ENCODE assay signal across 8 cellular contexts in the genomic region with DNA sequence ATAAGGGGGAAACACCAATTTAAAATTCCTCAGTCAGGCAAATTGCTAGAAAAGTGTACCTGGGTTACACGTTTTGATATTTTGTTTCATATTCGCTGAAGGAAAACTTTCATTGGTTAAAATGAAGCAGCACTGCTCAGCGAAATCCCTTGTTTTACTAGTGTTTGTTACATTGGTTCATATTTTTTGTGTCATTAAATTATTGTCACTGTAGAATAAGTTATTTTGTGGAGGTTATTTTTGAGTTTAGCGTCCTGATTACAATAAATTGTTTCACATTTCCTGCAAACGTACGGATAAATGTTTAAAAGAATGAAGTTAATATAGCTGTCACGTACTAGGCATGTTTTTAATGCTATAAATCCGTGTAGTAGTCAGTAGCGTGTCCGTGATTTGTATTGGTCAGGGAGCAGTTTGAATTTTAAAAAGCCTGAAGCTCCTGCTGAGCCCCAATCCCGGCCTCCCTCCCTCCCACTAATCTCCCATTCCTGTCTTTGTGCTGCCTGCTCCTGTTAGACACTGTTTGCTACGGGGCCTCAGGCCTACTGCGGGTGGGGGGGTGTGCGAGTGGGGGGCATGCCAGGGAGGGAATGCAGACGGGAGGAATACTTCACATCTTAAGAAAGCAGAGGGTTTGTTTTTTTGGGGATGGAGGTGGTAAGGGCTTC. TPM values are rescaled to one million over a fixed set of nuclear protein-coding genes. Genes with fewer than 3 reads are reported as not detected.
DNase-seq lines count a peak whose midpoint lies in the region; ATAC-seq and TF ChIP-seq lines count a peak whose summit lies in the region.

No MANE protein-coding gene starts in this region.

- peak; percentile 66 for DNase-seq in HEK293T (ENCODE audit: extremely low spot score)
- peak; percentile 73 to 82 for DNase-seq in SJCRH30
- DNase-seq in endothelial cell (ENCODE audit: low spot score), result peak; percentile 23
- DNase-seq in naive thymus-derived CD8-positive, alpha-beta T cell, result no peak
- DNase-seq in GM13977 (ENCODE audit: low spot score), result no peak
- DNase-seq in NK-92 (lab: John Stamatoyannopoulos, UW; ENCODE audit: unreplicated experiment), result no peak
- DNase-seq in omental fat pad (ENCODE audit: low spot score), result no peak

- CTCF ChIA-PET in HEK293T (lab: Yijun Ruan, JAX), result no interaction called here

- H3K4me3 Mint-ChIP-seq in endothelial cell (ENCODE audit: unreplicated experiment), result peak overlapping the region; percentile 96
- peak overlapping the region; percentile 88 to 99 (median 93) for H3K4me3 Mint-ChIP-seq in naive thymus-derived CD8-positive, alpha-beta T cell

- peak overlapping the region; percentile 74 to 98 (median 89) for H3K4me2 ChIP-seq in BLaER1 treated with 17β-estradiol and CSF1 and Interleukin-3, amounts not matched to agents 10 nM and 100 nM

- H3K27me3 ChIP-seq in BLaER1 treated with 17β-estradiol and CSF1 and Interleukin-3, amounts not matched to agents 10 nM and 100 nM, result no peaks in the 10 kb centered on the region
- H3K27me3 ChIP-seq in SJCRH30, result no peaks in the 10 kb centered on the region

- TF ChIP-seq CTCF in endothelial cell (IDR thresholded peaks at IDR 0.05; ENCODE audit: unreplicated experiment), result no peak
- no peak for TF ChIP-seq CTCF in GM13977 (IDR thresholded peaks at IDR 0.05; ENCODE audit: extremely low read depth, insufficient read depth, missing control alignments)
- no peak for TF ChIP-seq CTCF in omental fat pad (IDR thresholded peaks at IDR 0.05)

- peaks cover 13% of the 10 kb centered on the region for H3K27me3 Mint-ChIP-seq in endothelial cell (ENCODE audit: unreplicated experiment)
- H3K27me3 Mint-ChIP-seq in naive thymus-derived CD8-positive, alpha-beta T cell, result no peaks in the 10 kb centered on the region

- peaks cover 63 to 87% (median 81%) of the 10 kb centered on the region in 11 experiments for H4K20me1 ChIP-seq in BLaER1 treated with 17β-estradiol and CSF1 and Interleukin-3, amounts not matched to agents 10 nM and 100 nM

- POLR2A ChIA-PET in HEK293T (lab: Yijun Ruan, JAX), result no interaction called here
- POLR2A ChIA-PET in naive thymus-derived CD8-positive, alpha-beta T cell (lab: Charles Lee), result interaction anchor here (0.6 to 3.4 kb wide), 3 partner anchors 137 to 637 kb away, joined by 4 to 21 read pairs (median 10); a partner anchor contains a TSS

- H3K4me3 ChIP-seq in BLaER1 treated with 17β-estradiol and CSF1 and Interleukin-3, amounts not matched to agents 10 nM and 100 nM, result peak overlapping the region; percentile 76 to 98 (median 94)
- peak overlapping the region; percentile 77 for H3K4me3 ChIP-seq in SJCRH30

- H3K27ac ChIP-seq in BLaER1 treated with 17β-estradiol and CSF1 and Interleukin-3, amounts not matched to agents 10 nM and 100 nM, result peak overlapping the region; percentile 93 to 100 (median 98); a peak in 20 of 22 replicates
- H3K27ac ChIP-seq in SJCRH30, result peak overlapping the region; percentile 27

- H3K4me1 ChIP-seq in BLaER1 treated with 17β-estradiol and CSF1 and Interleukin-3, amounts not matched to agents 10 nM and 100 nM, result peaks cover 11 to 55% (median 36%) of the 10 kb centered on the region in 10 experiments; a peak in 19 of 20 replicates
- peaks cover 16% of the 10 kb centered on the region; the same call in 1 of the 2 replicates for H3K4me1 ChIP-seq in SJCRH30

- no peaks in the 10 kb centered on the region for H3K9me3 ChIP-seq in BLaER1 treated with 17β-estradiol and CSF1 and Interleukin-3, amounts not matched to agents 10 nM and 100 nM (replicated peaks in 1 of 11)
- H3K9me3 ChIP-seq in SJCRH30 (replicated peaks), result no peaks in the 10 kb centered on the region

- peak overlapping the region; percentile 99 for H3K27ac Mint-ChIP-seq in endothelial cell (ENCODE audit: unreplicated experiment)
- peak overlapping the region; percentile 93 to 99 (median 98) for H3K27ac Mint-ChIP-seq in naive thymus-derived CD8-positive, alpha-beta T cell

- H3K36me3 ChIP-seq in BLaER1 treated with 17β-estradiol and CSF1 and Interleukin-3, amounts not matched to agents 10 nM and 100 nM, result no peaks in the 10 kb centered on the region; a peak in 2 of 22 replicates
- no peaks in the 10 kb centered on the region for H3K36me3 ChIP-seq in SJCRH30

- H3K9me3 Mint-ChIP-seq in endothelial cell (ENCODE audit: unreplicated experiment), result no peaks in the 10 kb centered on the region
- no peaks in the 10 kb centered on the region for H3K9me3 Mint-ChIP-seq in naive thymus-derived CD8-positive, alpha-beta T cell

- ATAC-seq in naive thymus-derived CD8-positive, alpha-beta T cell, result no peak
- no peak for ATAC-seq in omental fat pad (ENCODE audit: low FRiP score)

- peaks cover 14% of the 10 kb centered on the region for H3K4me1 Mint-ChIP-seq in endothelial cell (ENCODE audit: unreplicated experiment)
- H3K4me1 Mint-ChIP-seq in naive thymus-derived CD8-positive, alpha-beta T cell, result peaks cover 25 to 66% (median 43%) of the 10 kb centered on the region in 4 donors

- peaks cover 6% of the 10 kb centered on the region for H3K36me3 Mint-ChIP-seq in endothelial cell (ENCODE audit: low read depth, unreplicated experiment)
- H3K36me3 Mint-ChIP-seq in naive thymus-derived CD8-positive, alpha-beta T cell, result peaks cover 0 to 4% (median 0%) of the 10 kb centered on the region in 3 donors

- H3K9ac ChIP-seq in BLaER1 treated with 17β-estradiol and CSF1 and Interleukin-3, amounts not matched to agents 10 nM and 100 nM, result peak overlapping the region; percentile 93 to 100 (median 99)

- in situ Hi-C loops in GM13977 (cut with MboI; ENCODE audit: low pct_unique_long_range_greater_than_20kb, low sequenced_read_pairs, unreplicated experiment), result no loop called here

TF ChIP-seq in HEK293T, 16 proteins besides CTCF, POLR2A, EP300 and RAD21:
- TF ChIP-seq FOXM1 (IDR thresholded peaks at IDR 0.05; ENCODE audit: borderline replicate concordance), result peak; percentile 87; the same call in 1 of the 2 replicates
- TF ChIP-seq FOXK2 (IDR thresholded peaks at IDR 0.05), result no peak
- TF ChIP-seq, protein P1, sequence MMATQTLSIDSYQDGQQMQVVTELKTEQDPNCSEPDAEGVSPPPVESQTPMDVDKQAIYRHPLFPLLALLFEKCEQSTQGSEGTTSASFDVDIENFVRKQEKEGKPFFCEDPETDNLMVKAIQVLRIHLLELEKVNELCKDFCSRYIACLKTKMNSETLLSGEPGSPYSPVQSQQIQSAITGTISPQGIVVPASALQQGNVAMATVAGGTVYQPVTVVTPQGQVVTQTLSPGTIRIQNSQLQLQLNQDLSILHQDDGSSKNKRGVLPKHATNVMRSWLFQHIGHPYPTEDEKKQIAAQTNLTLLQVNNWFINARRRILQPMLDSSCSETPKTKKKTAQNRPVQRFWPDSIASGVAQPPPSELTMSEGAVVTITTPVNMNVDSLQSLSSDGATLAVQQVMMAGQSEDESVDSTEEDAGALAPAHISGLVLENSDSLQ (IDR thresholded peaks at IDR 0.05), result peak; percentile 89

RNA-seq across cellular contexts. Expression of a gene that starts 2.0 kb away (rescaled TPM):
- 39.9 and 43.6 TPM in 2 replicates for total RNA-seq in SJCRH30 (2014; rRNA removed; shearing (Covaris generic))
- total RNA-seq in endothelial cell (ENCODE audit: unreplicated experiment) (61.5 TPM), omental fat pad (10 to 100 TPM; 47.9 to 64.2 (median 54.3) TPM)
- total RNA-seq in naive thymus-derived CD8-positive, alpha-beta T cell, result 100 to 1,000 TPM; 120 to 127 TPM
- polyA plus RNA-seq in naive thymus-derived CD8-positive, alpha-beta T cell, result 10 to 100 TPM; 13.8 to 36.4 (median 24.3) TPM

Comparison
In these comparisons a context has a peak if more than half of its experiments do, and no peak if none do; other contexts are left out.
1. DNase-seq: peak in HEK293T (single experiment), SJCRH30 (2 of 2) and endothelial cell (single experiment); none in naive thymus-derived CD8-positive, alpha-beta T cell (0 of 10), GM13977 (single experiment), NK-92 (single experiment) and omental fat pad (single experiment).